Comparison of ENCODE assay signal across 1 cellular context in genomic region chr3:108096506-108097325, GRCh38.
TF ChIP-seq lines count a peak whose summit lies in the region.

No MANE protein-coding gene starts in this region.

TF ChIP-seq in GM23338, 12 proteins besides CTCF, POLR2A, EP300 and RAD21 (continued from another document):
- TF ChIP-seq CREB1 (CRISPR knock-in tag; IDR thresholded peaks at IDR 0.05; ENCODE audit: low read depth) (no peak), POLR2AphosphoS5 (IDR thresholded peaks at IDR 0.05; ENCODE audit: low read depth) (no peak), ZNF114 (CRISPR knock-in tag; IDR thresholded peaks at IDR 0.05) (no peak), STAT1 (IDR thresholded peaks at IDR 0.05; ENCODE audit: unreplicated experiment) (no peak), NANOG (IDR thresholded peaks at IDR 0.05; ENCODE audit: borderline replicate concordance) (no peak), ZNF331 (CRISPR knock-in tag; IDR thresholded peaks at IDR 0.05; ENCODE audit: low read depth) (no peak)
